ENCODE assay signal across 26 cellular contexts in the genomic region with DNA sequence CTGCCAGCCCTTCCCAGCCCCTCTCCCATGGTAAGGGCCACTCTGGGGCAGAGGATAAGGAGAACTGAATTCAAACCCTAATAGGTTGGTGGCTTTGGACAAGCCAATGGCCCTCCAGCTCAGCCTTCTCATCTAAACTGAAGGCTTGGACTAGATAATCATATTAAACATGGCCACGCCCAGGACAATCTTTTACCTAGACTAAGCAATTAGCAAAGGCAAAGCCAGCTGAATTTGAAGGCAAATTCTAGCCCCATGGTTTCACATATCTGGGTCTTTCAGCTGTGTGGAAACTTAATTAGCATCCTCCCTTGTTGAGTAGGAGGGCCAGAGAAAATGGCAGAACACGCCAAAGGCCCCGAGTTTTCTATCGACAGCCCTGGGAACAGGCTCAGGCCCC. TPM values are rescaled to one million over a fixed set of nuclear protein-coding genes. Genes with fewer than 3 reads are reported as not detected.
A peak's percentile ranks its signal among the peaks of the same experiment; 100 is the strongest.
DNase-seq lines count a peak whose midpoint lies in the region; ATAC-seq, FAIRE-seq and TF ChIP-seq lines count a peak whose summit lies in the region.
"Had no signal": no experiment of that assay in that cellular context is flagged by ENCODE, and none has a peak within 500 bp of the region (broad histone marks: within the 10 kb centered on the region; RNA-seq: fewer than 3 reads in every experiment).

No MANE protein-coding gene starts in this region.

- CTCF ChIA-PET in K562 (lab: Yijun Ruan, JAX; ENCODE audit: low intra/inter-chr PET ratio) = no interaction called here

- H3K14ac ChIP-seq in trophoblast cell (ENCODE audit: low read length) = no peak overlapping the region

- H2BK12ac ChIP-seq in trophoblast cell (ENCODE audit: low read length) = no peak overlapping the region

- no peak overlapping the region for H3K23ac ChIP-seq in trophoblast cell (ENCODE audit: low read length)

- peak overlapping the region; percentile 29 for H3K4ac ChIP-seq in trophoblast cell (ENCODE audit: low read depth, low read length)

- DNase-seq in NCI-H748 (lab: John Stamatoyannopoulos, UW; ENCODE audit: unreplicated experiment) (peak; percentile 48), NCI-H748 treated with DMSO at 0.1 percent for 48 hours (lab: John Stamatoyannopoulos, UW) (no peak), NCI-H82 (lab: John Stamatoyannopoulos, UW) (peak; percentile 82), K562 (ENCODE audit: extremely low read depth in 1 of 4, low spot score in 3 of 4) (peak in 1 of 4 experiments; percentile 38), trophoblast cell (no peak), urothelium cell line (ENCODE audit: low spot score) (no peak)
- DNase-seq: AML-193; CD4-positive, alpha-beta T cell; CD8-positive, alpha-beta T cell; DMS 273 treated with DMSO at 0.1 percent for 48 hours; DMS153; DMS53; DMS79; DND-41; EL; GDM1 had no signal

- TF ChIP-seq RAD21 in K562 (CRISPR knock-in tag; conservative IDR thresholded peaks at IDR 0.05 in 1 of 2, IDR thresholded peaks at IDR 0.05 in 1 of 2) = no peak

- H3K18ac ChIP-seq in trophoblast cell (ENCODE audit: low read length) = peak overlapping the region; percentile 3

- no peak overlapping the region for H4K12ac ChIP-seq in trophoblast cell (ENCODE audit: low read depth, low read length)

- H2AK5ac ChIP-seq in trophoblast cell (ENCODE audit: low read length) = peak overlapping the region; percentile 28

- no peak overlapping the region for H3K4me3 ChIP-seq in K562
- H3K4me3 ChIP-seq in trophoblast cell (ENCODE audit: low read depth, low read length) = no peak overlapping the region
- H3K4me3 ChIP-seq: A549; BLaER1 treated with 17β-estradiol and CSF1 and Interleukin-3, amounts not matched to agents 10 nM and 100 nM; GM12878 had no signal

- H3K4me2 ChIP-seq in K562 (ENCODE audit: insufficient read depth, low read length) (no peak overlapping the region), trophoblast cell (ENCODE audit: low read length) (no peak overlapping the region)
- H3K4me2 ChIP-seq: A549; BLaER1 treated with 17β-estradiol and CSF1 and Interleukin-3, amounts not matched to agents 10 nM and 100 nM had no signal

- in situ Hi-C loops in K562 (cut with MboI) = no loop called here

- no peak overlapping the region for H2BK120ac ChIP-seq in trophoblast cell (ENCODE audit: insufficient read depth, low read length, poor library complexity)

- H3K27me3 ChIP-seq in K562 (ENCODE audit: control insufficient read depth in 2 of 2, insufficient read depth in 2 of 2, low read length in 2 of 2) (no peaks in the 10 kb centered on the region), trophoblast cell (ENCODE audit: insufficient read depth, low read length) (no peaks in the 10 kb centered on the region)
- H3K27me3 ChIP-seq: BLaER1 treated with 17β-estradiol and CSF1 and Interleukin-3, amounts not matched to agents 10 nM and 100 nM had no signal

- peaks cover 5% of the 10 kb centered on the region for H3K79me1 ChIP-seq in trophoblast cell (ENCODE audit: low read length)

- H3K27ac Mint-ChIP-seq in stimulated activated memory B cell treated with anti-CD40 and anti-IgM and Interleukin-4, amounts not matched to agents 10 μg/mL and 1 μg/mL and 100 μg/mL, for 72 hours = no peak overlapping the region
- H3K27ac Mint-ChIP-seq: B cell; CD4-positive, alpha-beta T cell; CD8-positive, alpha-beta T cell had no signal

- intact Hi-C loops in K562 (cut with micrococcal nuclease) = no loop called here

- no peak for TF ChIP-seq EP300 in K562 (IDR thresholded peaks at IDR 0.05; ENCODE audit: low read length)

- BruUV-seq in K562 (replicated peaks; lab: Mats Ljungman, UMichigan) = no TSS peak

- H2BK5ac ChIP-seq in trophoblast cell (ENCODE audit: low read depth, low read length, poor library complexity) = no peak overlapping the region

- H2AFZ ChIP-seq in K562 (ENCODE audit: low read depth, low read length) = no peak overlapping the region
- no peak overlapping the region for H2AFZ ChIP-seq in trophoblast cell (ENCODE audit: insufficient read depth, low read length, poor library complexity)

- peak overlapping the region in 1 of 2 experiments; percentile 76; a peak in 2 of 4 replicates for H3K9ac ChIP-seq in K562 (ENCODE audit: insufficient read depth in 1 of 2, low read depth in 2 of 2, low read length in 2 of 2)
- no peak overlapping the region for H3K9ac ChIP-seq in trophoblast cell (ENCODE audit: low read length)
- H3K9ac ChIP-seq: BLaER1 treated with 17β-estradiol and CSF1 and Interleukin-3, amounts not matched to agents 10 nM and 100 nM had no signal

- TF ChIP-seq POLR2A in K562 (conservative IDR thresholded peaks at IDR 0.05) = no peak

- H4K91ac ChIP-seq in trophoblast cell (ENCODE audit: low read depth, low read length) = no peak overlapping the region

- H3K27ac ChIP-seq in K562 (ENCODE audit: extremely low read depth, low read depth, low read length) (no peak overlapping the region), trophoblast cell (ENCODE audit: low read depth, low read length) (no peak overlapping the region)
- H3K27ac ChIP-seq: 22Rv1; A549; BLaER1 treated with 17β-estradiol and CSF1 and Interleukin-3, amounts not matched to agents 10 nM and 100 nM; C4-2B had no signal

- H3K79me2 ChIP-seq in K562 (ENCODE audit: control insufficient read depth, insufficient read depth, low read length) (peaks cover 11% of the 10 kb centered on the region; the same call in 1 of the 3 replicates), trophoblast cell (ENCODE audit: control insufficient read depth, insufficient read depth, low read length, poor library complexity) (peaks cover 17% of the 10 kb centered on the region)

- H3K4me1 ChIP-seq in K562 (replicated peaks in 1 of 2; ENCODE audit: control insufficient read depth in 2 of 2, insufficient read depth in 2 of 2, low read length in 2 of 2) (peaks cover 28 to 32% of the 10 kb centered on the region in 2 experiments), trophoblast cell (ENCODE audit: control insufficient read depth in 1 of 2, insufficient read depth in 2 of 2, low read length in 2 of 2) (peaks cover 17 to 20% of the 10 kb centered on the region in 2 experiments)

- no peaks in the 10 kb centered on the region for H3K9me1 ChIP-seq in K562 (ENCODE audit: control insufficient read depth, insufficient read depth, low read length)

- H3K9me3 Mint-ChIP-seq in stimulated activated memory B cell treated with anti-CD40 and anti-IgM and Interleukin-4, amounts not matched to agents 10 μg/mL and 1 μg/mL and 100 μg/mL, for 72 hours = no peaks in the 10 kb centered on the region

- POLR2A ChIA-PET in K562 (lab: Yijun Ruan, JAX) = interaction anchor here (0.7 to 1.7 kb wide), 4 partner anchors 8 to 54 kb away, joined by 3 to 10 read pairs (median 4); no protein-coding TSS in a partner anchor

- H3K9me3 ChIP-seq in K562 (replicated peaks; ENCODE audit: control insufficient read depth, insufficient read depth, low read depth, low read length) (no peaks in the 10 kb centered on the region), trophoblast cell (ENCODE audit: insufficient read depth, low read depth, low read length) (no peaks in the 10 kb centered on the region)
- H3K9me3 ChIP-seq: A549; BLaER1 treated with 17β-estradiol and CSF1 and Interleukin-3, amounts not matched to agents 10 nM and 100 nM had no signal

- peak; percentile 19 for FAIRE-seq in K562 (lab: Jason Lieb, UNC)
- FAIRE-seq in urothelium cell line (lab: Jason Lieb, UNC) = no peak
- FAIRE-seq: A549, GM12878, GM12892, GM18507 had no signal

- no peaks in the 10 kb centered on the region for H3K36me3 Mint-ChIP-seq in stimulated activated memory B cell treated with anti-CD40 and anti-IgM and Interleukin-4, amounts not matched to agents 10 μg/mL and 1 μg/mL and 100 μg/mL, for 72 hours
- H3K36me3 Mint-ChIP-seq: CD8-positive, alpha-beta T cell had no signal

- H3K27me3 Mint-ChIP-seq in stimulated activated memory B cell treated with anti-CD40 and anti-IgM and Interleukin-4, amounts not matched to agents 10 μg/mL and 1 μg/mL and 100 μg/mL, for 72 hours = peaks cover 51% of the 10 kb centered on the region
- H3K27me3 Mint-ChIP-seq: CD4-positive, alpha-beta T cell had no signal

- ATAC-seq in K562 = peak; percentile 34
- no peak for ATAC-seq in stimulated activated memory B cell treated with anti-CD40 and anti-IgM and Interleukin-4, amounts not matched to agents 10 μg/mL and 1 μg/mL and 100 μg/mL, for 72 hours
- no peak for ATAC-seq in HG02884 (IDR thresholded peaks at IDR 0.05; ENCODE audit: unreplicated experiment)
- ATAC-seq: A549; CD8-positive, alpha-beta T cell; GM12878 had no signal

- no peak for TF ChIP-seq CTCF in K562 (IDR thresholded peaks at IDR 0.05 in 2 of 3, conservative IDR thresholded peaks at IDR 0.05 in 1 of 3; ENCODE audit: insufficient read depth in 2 of 3, low read depth in 1 of 3, low read length in 3 of 3)

- no peak overlapping the region for H4K8ac ChIP-seq in trophoblast cell (ENCODE audit: low read depth, low read length)

- H3K4me1 Mint-ChIP-seq in stimulated activated memory B cell treated with anti-CD40 and anti-IgM and Interleukin-4, amounts not matched to agents 10 μg/mL and 1 μg/mL and 100 μg/mL, for 72 hours = peaks cover 6% of the 10 kb centered on the region

- H3K4me3 Mint-ChIP-seq in stimulated activated memory B cell treated with anti-CD40 and anti-IgM and Interleukin-4, amounts not matched to agents 10 μg/mL and 1 μg/mL and 100 μg/mL, for 72 hours = no peak overlapping the region
- H3K4me3 Mint-ChIP-seq: B cell; CD4-positive, alpha-beta T cell; CD8-positive, alpha-beta T cell had no signal

- H3K36me3 ChIP-seq in K562 (ENCODE audit: control insufficient read depth, insufficient read depth, low read length) = no peaks in the 10 kb centered on the region
- H3K36me3 ChIP-seq in trophoblast cell (ENCODE audit: control insufficient read depth in 1 of 2, insufficient read depth in 2 of 2, low read length in 2 of 2) = peaks cover 0 to 2% of the 10 kb centered on the region in 2 experiments
- H3K36me3 ChIP-seq: BLaER1 treated with 17β-estradiol and CSF1 and Interleukin-3, amounts not matched to agents 10 nM and 100 nM had no signal

- peaks cover 9% of the 10 kb centered on the region; the same call in 1 of the 2 replicates for H4K20me1 ChIP-seq in K562 (replicated peaks; ENCODE audit: control insufficient read depth, insufficient read depth, low read length)

- WGBS in K562 (ENCODE audit: insufficient coverage, low coverage, missing lambda C conversion rate) = 35% methylated on average over 4 of the region's 4 CpGs
- WGBS in trophoblast cell (ENCODE audit: extremely low coverage, insufficient coverage, insufficient read length) = no CpG with 5 or more reads among the region's 4 CpGs

RNA-seq across cellular contexts. Expression of a gene that starts 10.7 kb away (rescaled TPM):
- 37.5 and 58.5 TPM in 2 replicates for total RNA-seq in K562 (2011; cell fraction: chromatin; rRNA removed; ENCODE audit: low replicate concordance)
- total RNA-seq in K562 (2011; cell fraction: nucleolus; rRNA removed) = 38.7 and 44.9 TPM in 2 replicates
- total RNA-seq in K562 (2011; cell fraction: nucleoplasm; rRNA removed) = 41.6 and 49.3 TPM in 2 replicates
- 4.0 TPM in 2 replicates for total RNA-seq in K562 (2014; rRNA removed)
- 1.6 and 1.9 TPM in 2 replicates for total RNA-seq in K562 (2014; rRNA removed; fragmentation: Illumina TruSeq; extraction: Trizol)
- 1.1 and 1.2 TPM in 2 replicates for total RNA-seq in K562 (2015; rRNA removed; fragmentation: Illumina TruSeq; extraction: Trizol)
- total RNA-seq in K562 (2021) = 7.3 and 8.7 TPM in 2 replicates
- 2.1 and 3.2 TPM in 2 replicates for polyA plus RNA-seq in K562 (2011; rRNA removed)
- 3.3 and 3.5 TPM in 2 replicates for polyA plus RNA-seq in K562 (2011; cell fraction: cytosol; rRNA removed)
- 7.3 and 12.9 TPM in 2 replicates for polyA plus RNA-seq in K562 (2011; cell fraction: nucleus; rRNA removed)
- 3.6 and 8.0 TPM in 2 replicates for polyA plus RNA-seq in K562 (2012)
- 4.1 and 5.4 TPM in 2 replicates for polyA plus RNA-seq in K562 (2014; fragmentation: Illumina TruSeq; extraction: Trizol)
- under 1 TPM; 0.30 to 0.32 TPM for polyA plus RNA-seq in K562 (2014; fragmentation: Nextera tagmentation; extraction: Ambion mirVana)
- 2.5 and 4.7 TPM in 2 replicates for polyA plus RNA-seq in K562 (2014; rRNA removed)
- polyA minus RNA-seq in K562 (2011; rRNA and poly(A)+ RNA removed) = 6.7 and 10.2 TPM in 2 replicates
- polyA minus RNA-seq in K562 (2011; cell fraction: cytosol; rRNA and poly(A)+ RNA removed) = 5.6 and 7.4 TPM in 2 replicates
- 13.2 and 15.6 TPM in 2 replicates for polyA minus RNA-seq in K562 (2011; cell fraction: nucleus; rRNA and poly(A)+ RNA removed)
- polyA plus RNA-seq in trophoblast cell (2013) = 29.8 and 31.6 TPM in 2 replicates

Comparison
In these comparisons a context has a peak if more than half of its experiments do, and no peak if none do; other contexts are left out.
1. DNase-seq: peak in NCI-H748 (single experiment) and NCI-H82 (single experiment); none in NCI-H748 treated with DMSO at 0.1 percent for 48 hours (single experiment), trophoblast cell (0 of 2) and urothelium cell line (single experiment).